8 cellular contexts compared by ENCODE assay signal in the genomic region with DNA sequence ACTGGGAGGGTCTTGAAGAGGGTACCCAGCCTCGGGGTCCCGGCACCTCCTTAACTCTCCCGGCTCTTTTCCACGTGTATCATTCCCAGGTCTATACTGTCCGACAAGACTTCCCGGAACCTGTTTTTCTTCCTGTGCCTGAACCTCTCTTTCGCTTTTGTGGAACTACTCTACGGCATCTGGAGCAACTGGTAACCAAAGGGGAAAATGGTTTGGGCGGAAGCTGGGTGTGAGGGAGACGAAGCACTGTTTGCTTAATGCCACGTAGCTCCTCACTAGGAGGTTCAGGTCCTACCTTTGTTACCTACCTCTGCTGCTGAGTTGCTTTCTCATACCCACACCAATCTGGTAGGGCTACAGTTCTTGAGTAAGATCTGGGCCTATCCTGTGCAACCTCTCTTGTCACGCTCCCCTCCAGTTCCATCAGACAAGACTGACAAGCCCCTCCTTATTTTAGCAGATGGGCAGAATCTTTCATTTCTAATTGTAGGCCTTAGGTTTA. TPM values are rescaled to one million over a fixed set of nuclear protein-coding genes. Genes with fewer than 3 reads are reported as not detected.
DNase-seq lines count a peak whose midpoint lies in the region; ATAC-seq and TF ChIP-seq lines count a peak whose summit lies in the region.

No MANE protein-coding gene starts in this region.

- TF ChIP-seq POLR2A in spleen (IDR thresholded peaks at IDR 0.05) = no peak

- TF ChIP-seq CTCF in spleen (IDR thresholded peaks at IDR 0.05 in 8 of 11, conservative IDR thresholded peaks at IDR 0.05 in 3 of 11) = no peak

- DNase-seq in GM03348 (ENCODE audit: low spot score) (peak; percentile 46), KBM-7 (peak; percentile 65), T follicular helper cell (ENCODE audit: low read depth) (peak; percentile 59), amniotic epithelial cell (ENCODE audit: low read depth) (peak; percentile 78), spleen (no peak), midbrain (lab: John Stamatoyannopoulos, UW) (no peak)

- H3K4me3 ChIP-seq in iPS-15b (ENCODE audit: low read depth, low read length) = peak overlapping the region; percentile 94
- H3K4me3 ChIP-seq in spleen = peak overlapping the region; percentile 80 to 98 (median 87)

- H3K27me3 ChIP-seq in iPS-15b (ENCODE audit: control insufficient read depth, insufficient read depth, low read length) (no peaks in the 10 kb centered on the region), spleen (replicated peaks in 1 of 7) (no peaks in the 10 kb centered on the region)

- ATAC-seq in GM21619 (IDR thresholded peaks at IDR 0.05; ENCODE audit: unreplicated experiment) = peak; percentile 40

- no peaks in the 10 kb centered on the region for H3K4me1 ChIP-seq in iPS-15b (ENCODE audit: control insufficient read depth, insufficient read depth, low read length)
- H3K4me1 ChIP-seq in spleen = peaks cover 15 to 61% (median 37%) of the 10 kb centered on the region in 6 donors

- H3K27ac ChIP-seq in spleen = peak overlapping the region; percentile 90 to 95 (median 94)

- peak overlapping the region; percentile 90 for H3K9ac ChIP-seq in iPS-15b (ENCODE audit: low read depth, low read length)

- WGBS in spleen, 5 donors = 0 to 2% (median 1%) methylated on average over 12 of the region's 12 CpGs

- H3K36me3 ChIP-seq in iPS-15b (ENCODE audit: control insufficient read depth, insufficient read depth, low read length) (peaks cover 3% of the 10 kb centered on the region), spleen (peaks cover 0 to 38% (median 20%) of the 10 kb centered on the region in 6 donors)

- intact Hi-C loops in spleen (cut with DNase I; ENCODE audit: low total_unique reads) = no loop called here

- no peaks in the 10 kb centered on the region for H3K9me3 ChIP-seq in iPS-15b (ENCODE audit: control insufficient read depth, insufficient read depth, low read length)
- H3K9me3 ChIP-seq in spleen = no peaks in the 10 kb centered on the region

- in situ Hi-C loops in KBM-7 (cut with MboI; ENCODE audit: low pct_unique_long_range_greater_than_20kb, low sequenced_read_pairs) = loop anchor here (25.0 kb wide), 1 partner anchor 1084 kb away; no protein-coding TSS in a partner anchor

RNA-seq across cellular contexts. Expression of a gene that starts 0.6 kb away (rescaled TPM):
- total RNA-seq in spleen = 10 to 100 TPM; 32.8 to 44.5 (median 39.1) TPM
- polyA plus RNA-seq in spleen = 1 to 10 TPM; 4.2 to 4.9 (median 4.6) TPM

RNA-seq across cellular contexts. Expression of a gene that starts 1.9 kb away (rescaled TPM):
- total RNA-seq in spleen = 10 to 100 TPM in 2 of 7 donors, 1 to 10 TPM in 5; 5.9 to 14.1 (median 8.8) TPM
- 1 to 10 TPM; 5.0 to 6.3 (median 5.4) TPM for polyA plus RNA-seq in spleen

Comparison
In these comparisons a context has a peak if more than half of its experiments do, and no peak if none do; other contexts are left out.
1. DNase-seq: peak in GM03348 (single experiment), KBM-7 (single experiment), T follicular helper cell (single experiment) and amniotic epithelial cell (single experiment); none in spleen (single experiment) and midbrain (single experiment).